Comparison of ENCODE assay signal across 11 cellular contexts in genomic region chr12:79782197-79782890, GRCh38.
A peak's percentile ranks its signal among the peaks of the same experiment; 100 is the strongest.
DNase-seq lines count a peak whose midpoint lies in the region; ATAC-seq, FAIRE-seq and TF ChIP-seq lines count a peak whose summit lies in the region.
"Had no signal": no experiment of that assay in that cellular context is flagged by ENCODE, and none has a peak within 500 bp of the region (broad histone marks: within the 10 kb centered on the region; RNA-seq: fewer than 3 reads in every experiment).

No MANE protein-coding gene starts in this region.

- POLR2A ChIA-PET in activated CD8-positive, alpha-beta T cell treated with anti-CD3 and anti-CD28 coated beads for 36 hours (lab: Charles Lee) = no interaction called here
- POLR2A ChIA-PET in activated CD8-positive, alpha-beta T cell treated with anti-CD3 and anti-CD28 coated beads, Interleukin-2, amount 10 ng/mL, durations not matched to agents 7 days and 5 days (lab: Charles Lee) = interaction anchor here (0.5 kb wide), 1 partner anchor 41 kb away, joined by 7 read pairs; no protein-coding TSS in a partner anchor
- POLR2A ChIA-PET in activated naive CD8-positive, alpha-beta T cell treated with anti-CD3 and anti-CD28 coated beads, Interleukin-2, amount 10 ng/mL, durations not matched to agents 7 days and 5 days (lab: Charles Lee) = no interaction called here

- H3K27me3 ChIP-seq in subcutaneous abdominal adipose tissue (ENCODE audit: control insufficient read depth in 5 of 5, insufficient read depth in 4 of 5, low read length in 5 of 5) = no peaks in the 10 kb centered on the region

- no peak for TF ChIP-seq POLR2A in GM12892 (IDR thresholded peaks at IDR 0.05; ENCODE audit: low read depth, low read length)

- H3K4me1 ChIP-seq in subcutaneous abdominal adipose tissue (ENCODE audit: control insufficient read depth in 5 of 5, insufficient read depth in 5 of 5, low read length in 5 of 5) = peaks cover 0 to 3% (median 0%) of the 10 kb centered on the region in 5 donors

- no peaks in the 10 kb centered on the region for H3K9me3 Mint-ChIP-seq in activated CD8-positive, alpha-beta T cell treated with anti-CD3 and anti-CD28 coated beads for 36 hours
- no peaks in the 10 kb centered on the region for H3K9me3 Mint-ChIP-seq in activated CD8-positive, alpha-beta T cell treated with anti-CD3 and anti-CD28 coated beads, Interleukin-2, amount 10 ng/mL, durations not matched to agents 7 days and 5 days (ENCODE audit: insufficient read depth)
- H3K9me3 Mint-ChIP-seq in activated naive CD8-positive, alpha-beta T cell treated with anti-CD3 and anti-CD28 coated beads, Interleukin-2, amount 10 ng/mL, durations not matched to agents 7 days and 5 days = no peaks in the 10 kb centered on the region

- no peaks in the 10 kb centered on the region for H3K9me3 ChIP-seq in subcutaneous abdominal adipose tissue (ENCODE audit: control insufficient read depth in 5 of 5, low read length in 5 of 5)

- no peak for FAIRE-seq in GM12892 (lab: Jason Lieb, UNC)

- peak overlapping the region; percentile 17 for H3K27ac ChIP-seq in subcutaneous abdominal adipose tissue (ENCODE audit: low read depth, low read length)

- no peaks in the 10 kb centered on the region for H3K27me3 Mint-ChIP-seq in activated CD8-positive, alpha-beta T cell treated with anti-CD3 and anti-CD28 coated beads for 36 hours
- no peaks in the 10 kb centered on the region for H3K27me3 Mint-ChIP-seq in activated CD8-positive, alpha-beta T cell treated with anti-CD3 and anti-CD28 coated beads, Interleukin-2, amount 10 ng/mL, durations not matched to agents 7 days and 5 days (ENCODE audit: low read depth)
- no peaks in the 10 kb centered on the region for H3K27me3 Mint-ChIP-seq in activated naive CD8-positive, alpha-beta T cell treated with anti-CD3 and anti-CD28 coated beads, Interleukin-2, amount 10 ng/mL, durations not matched to agents 7 days and 5 days

- peaks cover 18 to 56% (median 42%) of the 10 kb centered on the region in 5 donors for H3K36me3 ChIP-seq in subcutaneous abdominal adipose tissue (ENCODE audit: control insufficient read depth in 5 of 5, insufficient read depth in 5 of 5, low read length in 5 of 5)

- H3K36me3 Mint-ChIP-seq in activated CD8-positive, alpha-beta T cell treated with anti-CD3 and anti-CD28 coated beads for 36 hours (ENCODE audit: low read depth) = peaks cover 21% of the 10 kb centered on the region
- peaks cover 32% of the 10 kb centered on the region for H3K36me3 Mint-ChIP-seq in activated CD8-positive, alpha-beta T cell treated with anti-CD3 and anti-CD28 coated beads, Interleukin-2, amount 10 ng/mL, durations not matched to agents 7 days and 5 days (ENCODE audit: low read depth)
- peaks cover 20% of the 10 kb centered on the region for H3K36me3 Mint-ChIP-seq in activated naive CD8-positive, alpha-beta T cell treated with anti-CD3 and anti-CD28 coated beads, Interleukin-2, amount 10 ng/mL, durations not matched to agents 7 days and 5 days

- peaks cover 7% of the 10 kb centered on the region for H3K4me1 Mint-ChIP-seq in activated CD8-positive, alpha-beta T cell treated with anti-CD3 and anti-CD28 coated beads for 36 hours (ENCODE audit: low read depth)
- H3K4me1 Mint-ChIP-seq in activated CD8-positive, alpha-beta T cell treated with anti-CD3 and anti-CD28 coated beads, Interleukin-2, amount 10 ng/mL, durations not matched to agents 7 days and 5 days (ENCODE audit: low read depth) = peaks cover 9% of the 10 kb centered on the region
- peaks cover 8% of the 10 kb centered on the region for H3K4me1 Mint-ChIP-seq in activated naive CD8-positive, alpha-beta T cell treated with anti-CD3 and anti-CD28 coated beads, Interleukin-2, amount 10 ng/mL, durations not matched to agents 7 days and 5 days

- no peak for TF ChIP-seq CTCF in activated CD8-positive, alpha-beta T cell treated with anti-CD3 and anti-CD28 coated beads for 36 hours (IDR thresholded peaks at IDR 0.05)

- no peak overlapping the region for H3K4me3 Mint-ChIP-seq in activated CD8-positive, alpha-beta T cell treated with anti-CD3 and anti-CD28 coated beads for 36 hours
- H3K4me3 Mint-ChIP-seq in activated CD8-positive, alpha-beta T cell treated with anti-CD3 and anti-CD28 coated beads, Interleukin-2, amount 10 ng/mL, durations not matched to agents 7 days and 5 days = no peak overlapping the region
- H3K4me3 Mint-ChIP-seq in activated naive CD8-positive, alpha-beta T cell treated with anti-CD3 and anti-CD28 coated beads, Interleukin-2, amount 10 ng/mL, durations not matched to agents 7 days and 5 days = no peak overlapping the region

- no peak overlapping the region for H3K9ac ChIP-seq in subcutaneous abdominal adipose tissue (ENCODE audit: low read length in 5 of 5)

- intact Hi-C loops in activated CD8-positive, alpha-beta T cell treated with anti-CD3 and anti-CD28 coated beads for 36 hours (cut with micrococcal nuclease) = no loop called here
- intact Hi-C loops in left cardiac atrium (cut with DNase I) = no loop called here

- peak; percentile 20 for ATAC-seq in activated CD8-positive, alpha-beta T cell treated with anti-CD3 and anti-CD28 coated beads for 36 hours
- ATAC-seq in activated CD8-positive, alpha-beta T cell treated with anti-CD3 and anti-CD28 coated beads, Interleukin-2, amount 10 ng/mL, durations not matched to agents 7 days and 5 days = no peak
- ATAC-seq in activated naive CD8-positive, alpha-beta T cell treated with anti-CD3 and anti-CD28 coated beads, Interleukin-2, amount 10 ng/mL, durations not matched to agents 7 days and 5 days (ENCODE audit: low read depth) = peak; percentile 22
- ATAC-seq in left cardiac atrium = peak; percentile 78 to 92

- CTCF ChIA-PET in activated CD8-positive, alpha-beta T cell treated with anti-CD3 and anti-CD28 coated beads for 36 hours (lab: Charles Lee) = interaction anchor here (1.4 to 1.5 kb wide), 2 partner anchors 11 to 45 kb away, joined by 3 read pairs; no protein-coding TSS in a partner anchor
- CTCF ChIA-PET in activated CD8-positive, alpha-beta T cell treated with anti-CD3 and anti-CD28 coated beads, Interleukin-2, amount 10 ng/mL, durations not matched to agents 7 days and 5 days (lab: Charles Lee) = interaction anchor here (1.4 kb wide), 1 partner anchor 405 kb away, joined by 4 read pairs; no protein-coding TSS in a partner anchor

- DNase-seq in activated CD8-positive, alpha-beta T cell treated with anti-CD3 and anti-CD28 coated beads for 36 hours = no peak
- no peak for DNase-seq in activated CD8-positive, alpha-beta T cell treated with anti-CD3 and anti-CD28 coated beads, Interleukin-2, amount 10 ng/mL, durations not matched to agents 7 days and 5 days
- no peak for DNase-seq in activated naive CD8-positive, alpha-beta T cell treated with anti-CD3 and anti-CD28 coated beads, Interleukin-2, amount 10 ng/mL, durations not matched to agents 7 days and 5 days
- DNase-seq in left cardiac atrium (no peak), 8988T (no peak), COR-L47 (lab: John Stamatoyannopoulos, UW) (no peak), GM12892 (ENCODE audit: insufficient read length) (no peak)
- DNase-seq: GOT3; NK-92 treated with Interleukin-12 subunit alpha and Interleukin-12 subunit beta, amount 100 ng/mL, for 24 hours had no signal

- peak overlapping the region; percentile 71 for H3K27ac Mint-ChIP-seq in activated CD8-positive, alpha-beta T cell treated with anti-CD3 and anti-CD28 coated beads for 36 hours
- H3K27ac Mint-ChIP-seq in activated CD8-positive, alpha-beta T cell treated with anti-CD3 and anti-CD28 coated beads, Interleukin-2, amount 10 ng/mL, durations not matched to agents 7 days and 5 days = no peak overlapping the region
- no peak overlapping the region for H3K27ac Mint-ChIP-seq in activated naive CD8-positive, alpha-beta T cell treated with anti-CD3 and anti-CD28 coated beads, Interleukin-2, amount 10 ng/mL, durations not matched to agents 7 days and 5 days

- H3K4me3 ChIP-seq in subcutaneous abdominal adipose tissue (ENCODE audit: low read depth in 1 of 5, low read length in 5 of 5) = no peak overlapping the region
- H3K4me3 ChIP-seq: skin epidermis had no signal
